ENCODE assay signal across 14 cellular contexts in genomic region chr12:89999699-90000505, GRCh38.
DNase-seq lines count a peak whose midpoint lies in the region; ATAC-seq and TF ChIP-seq lines count a peak whose summit lies in the region.
"Had no signal": no experiment of that assay in that cellular context is flagged by ENCODE, and none has a peak within 500 bp of the region (broad histone marks: within the 10 kb centered on the region; RNA-seq: fewer than 3 reads in every experiment).

No MANE protein-coding gene starts in this region.

- no peaks in the 10 kb centered on the region for H3K9me2 ChIP-seq in Karpas-422 (replicated peaks; ENCODE audit: insufficient read depth, low read length)

- H4K20me1 ChIP-seq in Karpas-422 (ENCODE audit: insufficient read depth, low read depth, low read length), result no peaks in the 10 kb centered on the region

- no peaks in the 10 kb centered on the region for H3K36me3 ChIP-seq in Karpas-422 (ENCODE audit: insufficient read depth, low read length)
- H3K36me3 ChIP-seq: prostate gland had no signal

- DNase-seq in EL (peak; percentile 91), amniotic epithelial cell (ENCODE audit: low read depth) (peak; percentile 54), mesothelial cell of epicardium (ENCODE audit: low spot score in 2 of 2, unreplicated experiment in 2 of 2) (no peak), Karpas-422 (no peak), sciatic nerve (ENCODE audit: low spot score) (no peak), 8988T (no peak), NCI-H446 treated with DMSO at 0.1 percent for 48 hours (lab: John Stamatoyannopoulos, UW) (no peak)
- DNase-seq: anterior cingulate cortex; CD4-positive, alpha-beta T cell; mammary epithelial cell; NCI-H510A; stimulated activated naive CD4-positive, alpha-beta T cell treated with Interleukin-2 at 50 U/mL for 16 hours had no signal

- intact Hi-C loops in sciatic nerve (cut with DNase I), result no loop called here

- H3K36me3 Mint-ChIP-seq in mesothelial cell of epicardium, result no peaks in the 10 kb centered on the region

- H3K4me1 Mint-ChIP-seq in mesothelial cell of epicardium, result peaks cover 62% of the 10 kb centered on the region

- H3K9me3 ChIP-seq in Karpas-422 (ENCODE audit: low read length), result no peaks in the 10 kb centered on the region
- H3K9me3 ChIP-seq: prostate gland had no signal

- TF ChIP-seq CTCF in mesothelial cell of epicardium (IDR thresholded peaks at IDR 0.05; ENCODE audit: unreplicated experiment), result no peak

- H3K27me3 Mint-ChIP-seq in mesothelial cell of epicardium (ENCODE audit: low read depth), result no peaks in the 10 kb centered on the region
- H3K27me3 Mint-ChIP-seq: CD4-positive, alpha-beta T cell had no signal

- H3K27ac Mint-ChIP-seq in mesothelial cell of epicardium, result peak overlapping the region; percentile 73
- H3K27ac Mint-ChIP-seq: CD4-positive, alpha-beta T cell had no signal

- ATAC-seq in HG02588 (IDR thresholded peaks at IDR 0.05; ENCODE audit: unreplicated experiment) (peak; percentile 52), sciatic nerve (no peak)

- no peak overlapping the region for H3K4me2 ChIP-seq in Karpas-422 (ENCODE audit: low read depth, low read length, poor library complexity, severe bottlenecking)

- no peaks in the 10 kb centered on the region for H3K9me3 Mint-ChIP-seq in mesothelial cell of epicardium
- H3K9me3 Mint-ChIP-seq: CD4-positive, alpha-beta T cell had no signal

- H3K4me3 Mint-ChIP-seq in mesothelial cell of epicardium, result no peak overlapping the region
- H3K4me3 Mint-ChIP-seq: CD4-positive, alpha-beta T cell had no signal

- peaks cover 8% of the 10 kb centered on the region for H3K4me1 ChIP-seq in Karpas-422 (ENCODE audit: low read length)
- H3K4me1 ChIP-seq: prostate gland had no signal

- H3K27ac ChIP-seq in Karpas-422 (ENCODE audit: low read length), result no peak overlapping the region
- H3K27ac ChIP-seq: prostate gland had no signal

- H3K27me3 ChIP-seq in Karpas-422 (ENCODE audit: low read length), result no peaks in the 10 kb centered on the region

- no peak overlapping the region for H3K4me3 ChIP-seq in Karpas-422 (ENCODE audit: low read length)
- H3K4me3 ChIP-seq: prostate gland had no signal

- H3K9ac ChIP-seq in Karpas-422 (ENCODE audit: low read length), result no peak overlapping the region

- no peak overlapping the region for H2AFZ ChIP-seq in Karpas-422 (ENCODE audit: low read length)

- no peaks in the 10 kb centered on the region for H3K79me2 ChIP-seq in Karpas-422 (ENCODE audit: low read length)

Comparison
In these comparisons a context has a peak if more than half of its experiments do, and no peak if none do; other contexts are left out.
1. DNase-seq: peak in EL (single experiment) and amniotic epithelial cell (single experiment); none in mesothelial cell of epicardium (0 of 2), Karpas-422 (single experiment), sciatic nerve (single experiment), 8988T (single experiment) and NCI-H446 treated with DMSO at 0.1 percent for 48 hours (single experiment).